24 cellular contexts compared by ENCODE assay signal in the genomic region with DNA sequence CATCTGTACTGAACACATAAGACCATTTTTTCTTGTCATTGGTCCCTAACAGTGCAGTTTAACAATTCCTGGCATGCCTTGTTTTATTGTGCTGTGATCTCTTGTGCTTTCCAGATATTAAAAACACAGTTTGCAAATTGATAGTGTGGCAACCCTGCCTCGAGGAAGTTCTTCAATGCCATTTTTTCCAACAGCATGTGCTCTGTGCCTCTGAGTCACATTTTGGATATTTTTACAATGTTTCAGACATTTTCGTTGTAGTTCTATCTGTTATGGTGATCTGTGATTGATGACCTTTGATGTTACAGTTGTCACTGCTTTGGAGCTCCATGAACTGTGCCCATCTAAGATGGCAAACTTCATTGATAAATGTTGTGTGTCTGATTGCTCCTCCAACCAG.
"Had no signal": no experiment of that assay in that cellular context is flagged by ENCODE, and none has a peak within 500 bp of the region (broad histone marks: within the 10 kb centered on the region; RNA-seq: fewer than 3 reads in every experiment).

No MANE protein-coding gene starts in this region.

- DNase-seq: colonic mucosa; effector memory CD8-positive, alpha-beta T cell; erythroblast; esophagus squamous epithelium; gastrocnemius medialis; heart left ventricle; kidney; natural killer cell; occipital lobe; ovary; posterior cingulate gyrus; psoas muscle; right cardiac atrium; sigmoid colon; spleen; stimulated activated naive CD4-positive, alpha-beta T cell; stimulated activated naive CD8-positive, alpha-beta T cell treated with anti-CD3 and anti-CD28 coated beads, Interleukin-15, amount 100 ng/mL, for 72 hours had no signal

- H3K27me3 Mint-ChIP-seq: effector memory CD8-positive, alpha-beta T cell; memory B cell; stimulated activated naive CD8-positive, alpha-beta T cell treated with anti-CD3 and anti-CD28 coated beads, Interleukin-15, amount 100 ng/mL, for 72 hours had no signal

- H3K4me2 ChIP-seq: hepatocyte had no signal

- H3K4me1 ChIP-seq: colonic mucosa, esophagus squamous epithelium, gastrocnemius medialis, heart left ventricle, psoas muscle, sigmoid colon, spleen, suprapubic skin, vagina had no signal

- H3K36me3 Mint-ChIP-seq: memory B cell, natural killer cell had no signal

- ATAC-seq: effector memory CD8-positive, alpha-beta T cell; gastrocnemius medialis; heart left ventricle; left lobe of liver; natural killer cell; psoas muscle; right cardiac atrium; stimulated activated naive CD8-positive, alpha-beta T cell treated with anti-CD3 and anti-CD28 coated beads, Interleukin-15, amount 100 ng/mL, for 72 hours had no signal

- H3K27me3 ChIP-seq: colonic mucosa, esophagus squamous epithelium, gastrocnemius medialis, heart left ventricle, hepatocyte, ovary, sigmoid colon, spleen, suprapubic skin, vagina had no signal

- H3K9me3 ChIP-seq: colonic mucosa, esophagus squamous epithelium, gastrocnemius medialis, heart left ventricle, ovary, psoas muscle, sigmoid colon, spleen, suprapubic skin, vagina had no signal

- H3K27ac Mint-ChIP-seq: effector memory CD8-positive, alpha-beta T cell; memory B cell; natural killer cell; stimulated activated naive CD8-positive, alpha-beta T cell treated with anti-CD3 and anti-CD28 coated beads, Interleukin-15, amount 100 ng/mL, for 72 hours had no signal

- H3K27ac ChIP-seq: colonic mucosa, esophagus squamous epithelium, gastrocnemius medialis, heart left ventricle, hepatocyte, ovary, psoas muscle, sigmoid colon, skin epidermis, spleen, suprapubic skin, vagina had no signal

- H3K4me3 ChIP-seq: colonic mucosa, esophagus squamous epithelium, gastrocnemius medialis, heart left ventricle, hepatocyte, lung, ovary, psoas muscle, sigmoid colon, skin epidermis, spleen, suprapubic skin, vagina had no signal

- H3K79me2 ChIP-seq: hepatocyte had no signal

- H3K36me3 ChIP-seq: colonic mucosa, esophagus squamous epithelium, gastrocnemius medialis, heart left ventricle, ovary, sigmoid colon, spleen, suprapubic skin, vagina had no signal

- H3K4me1 Mint-ChIP-seq: natural killer cell; stimulated activated naive CD8-positive, alpha-beta T cell treated with anti-CD3 and anti-CD28 coated beads, Interleukin-15, amount 100 ng/mL, for 72 hours had no signal

- H2AFZ ChIP-seq: hepatocyte had no signal

- H3K4me3 Mint-ChIP-seq: effector memory CD8-positive, alpha-beta T cell; memory B cell; natural killer cell; stimulated activated naive CD8-positive, alpha-beta T cell treated with anti-CD3 and anti-CD28 coated beads, Interleukin-15, amount 100 ng/mL, for 72 hours had no signal

- H3K9me3 Mint-ChIP-seq: effector memory CD8-positive, alpha-beta T cell; memory B cell; natural killer cell; stimulated activated naive CD8-positive, alpha-beta T cell treated with anti-CD3 and anti-CD28 coated beads, Interleukin-15, amount 100 ng/mL, for 72 hours had no signal
